8 cellular contexts compared by ENCODE assay signal in the genomic region with DNA sequence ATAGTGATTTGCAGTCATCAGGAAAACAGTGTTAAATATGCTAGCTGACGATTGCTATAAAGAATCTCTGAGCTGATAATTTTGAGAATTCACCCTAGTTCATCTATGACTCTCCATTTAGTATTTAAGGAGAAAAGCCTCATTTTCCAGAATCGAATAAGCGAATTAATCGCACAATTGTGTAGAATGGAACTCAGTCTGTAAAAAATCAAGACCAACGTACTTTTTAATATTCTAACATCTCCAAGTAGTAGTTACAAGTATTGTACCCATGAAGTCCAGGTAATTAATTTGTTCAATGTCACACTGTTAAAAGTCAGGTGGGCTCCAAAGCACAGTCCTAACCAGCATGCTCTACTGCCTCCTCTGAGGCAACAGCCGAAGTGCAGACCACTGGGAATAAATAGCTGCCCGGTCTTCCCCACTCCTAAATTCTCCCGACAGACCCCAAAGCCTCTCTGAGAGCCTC. TPM values are rescaled to one million over a fixed set of nuclear protein-coding genes. Genes with fewer than 3 reads are reported as not detected.
DNase-seq lines count a peak whose midpoint lies in the region; ATAC-seq, FAIRE-seq and TF ChIP-seq lines count a peak whose summit lies in the region.

No MANE protein-coding gene starts in this region.

- H3K4me3 ChIP-seq in kidney (ENCODE audit: low read length in 2 of 2) (peak overlapping the region; percentile 80 to 82), tibial nerve (peak overlapping the region; percentile 61 to 70 (median 68))

- H3K27me3 ChIP-seq in tibial nerve = no peaks in the 10 kb centered on the region

- H3K4me1 Mint-ChIP-seq in activated CD4-positive, alpha-beta memory T cell treated with anti-CD3 and anti-CD28 coated beads, Interleukin-2, amount 10 ng/mL, durations not matched to agents 7 days and 5 days = peaks cover 31% of the 10 kb centered on the region

- in situ Hi-C loops in G401 (cut with HindIII; ENCODE audit: low sequenced_read_pairs) = no loop called here

- H3K27ac Mint-ChIP-seq in activated CD4-positive, alpha-beta memory T cell treated with anti-CD3 and anti-CD28 coated beads, Interleukin-2, amount 10 ng/mL, durations not matched to agents 7 days and 5 days = peak overlapping the region; percentile 90

- H3K27me3 Mint-ChIP-seq in activated CD4-positive, alpha-beta memory T cell treated with anti-CD3 and anti-CD28 coated beads, Interleukin-2, amount 10 ng/mL, durations not matched to agents 7 days and 5 days = no peaks in the 10 kb centered on the region

- intact Hi-C loops in kidney (cut with DNase I) = no loop called here

- WGBS in tibial nerve, 2 donors = 43 to 45% methylated on average over 8 of the region's 8 CpGs

- POLR2A ChIA-PET in activated CD4-positive, alpha-beta memory T cell treated with anti-CD3 and anti-CD28 coated beads, Interleukin-2, amount 10 ng/mL, durations not matched to agents 7 days and 5 days (lab: Charles Lee) = interaction anchor here (0.7 to 4.3 kb wide), 10 partner anchors 10 to 1081 kb away, joined by 3 to 32 read pairs (median 4); partner anchors contain the start of genes BPGM, CYREN, TMEM140 and WDR91

- CTCF ChIA-PET in activated CD4-positive, alpha-beta memory T cell treated with anti-CD3 and anti-CD28 coated beads, Interleukin-2, amount 10 ng/mL, durations not matched to agents 7 days and 5 days (lab: Charles Lee) = interaction anchor here (0.6 to 4.6 kb wide), 29 partner anchors 10 to 475 kb away, joined by 3 to 58 read pairs (median 4); partner anchors contain the start of genes CYREN, TMEM140 and WDR91

- no peak for TF ChIP-seq POLR2A in tibial nerve (IDR thresholded peaks at IDR 0.05)

- no peak for DNase-seq in activated CD4-positive, alpha-beta memory T cell treated with anti-CD3 and anti-CD28 coated beads, Interleukin-2, amount 10 ng/mL, durations not matched to agents 7 days and 5 days
- DNase-seq in kidney (no peak), tibial nerve (ENCODE audit: low spot score in 2 of 2) (no peak), G401 (ENCODE audit: low spot score) (no peak), NCI-H1417 treated with DMSO at 0.1 percent for 48 hours (lab: John Stamatoyannopoulos, UW) (no peak)
- no peak for DNase-seq in stimulated activated CD4-positive, alpha-beta T cell treated with anti-CD3 and anti-CD28 coated beads, Interleukin-4, amount 100 ng/mL, for 24 hours

- peak overlapping the region; percentile 98 for H3K4me3 Mint-ChIP-seq in activated CD4-positive, alpha-beta memory T cell treated with anti-CD3 and anti-CD28 coated beads, Interleukin-2, amount 10 ng/mL, durations not matched to agents 7 days and 5 days

- no peaks in the 10 kb centered on the region for H3K9me3 ChIP-seq in kidney (ENCODE audit: control insufficient read depth in 1 of 2, low read length in 2 of 2)
- no peaks in the 10 kb centered on the region for H3K9me3 ChIP-seq in tibial nerve

- no peak for TF ChIP-seq EP300 in tibial nerve (IDR thresholded peaks at IDR 0.05)

- TF ChIP-seq CTCF in kidney (IDR thresholded peaks at IDR 0.05; ENCODE audit: borderline replicate concordance, extremely low read depth, insufficient read depth) (no peak), tibial nerve (IDR thresholded peaks at IDR 0.05) (no peak)

- H3K9me3 Mint-ChIP-seq in activated CD4-positive, alpha-beta memory T cell treated with anti-CD3 and anti-CD28 coated beads, Interleukin-2, amount 10 ng/mL, durations not matched to agents 7 days and 5 days = peaks cover 3% of the 10 kb centered on the region

- H3K9ac ChIP-seq in kidney (ENCODE audit: low read length in 2 of 2) = peak overlapping the region; percentile 57 to 93

- peak overlapping the region; percentile 91 to 97 for H3K27ac ChIP-seq in kidney (ENCODE audit: low read depth in 2 of 2, low read length in 2 of 2)
- H3K27ac ChIP-seq in tibial nerve = peak overlapping the region; percentile 87 to 96 (median 92)

- peak; percentile 50 for ATAC-seq in GM18868 (IDR thresholded peaks at IDR 0.05; ENCODE audit: unreplicated experiment)
- peak; percentile 42 for ATAC-seq in HG02870 (IDR thresholded peaks at IDR 0.05; ENCODE audit: unreplicated experiment)

- no peak for FAIRE-seq in kidney (lab: Jason Lieb, UNC)

- H3K36me3 ChIP-seq in kidney (ENCODE audit: control insufficient read depth in 1 of 2, insufficient read depth in 2 of 2, low read length in 2 of 2) = no peaks in the 10 kb centered on the region
- H3K36me3 ChIP-seq in tibial nerve = peaks cover 0 to 4% (median 0%) of the 10 kb centered on the region in 3 donors

- peaks cover 14% of the 10 kb centered on the region for H3K36me3 Mint-ChIP-seq in activated CD4-positive, alpha-beta memory T cell treated with anti-CD3 and anti-CD28 coated beads, Interleukin-2, amount 10 ng/mL, durations not matched to agents 7 days and 5 days (ENCODE audit: low read depth)

- H3K4me1 ChIP-seq in kidney (ENCODE audit: control insufficient read depth in 1 of 2, insufficient read depth in 1 of 2, low read depth in 1 of 2, low read length in 2 of 2) = peaks cover 0 to 5% of the 10 kb centered on the region in 2 donors
- H3K4me1 ChIP-seq in tibial nerve = peaks cover 0 to 22% (median 12%) of the 10 kb centered on the region in 4 donors

RNA-seq across cellular contexts. Expression of gene AGBL3, which starts 0.4 kb away (rescaled TPM):
- 1 to 10 TPM; 2.8 to 3.4 TPM for total RNA-seq in activated CD4-positive, alpha-beta memory T cell treated with anti-CD3 and anti-CD28 coated beads, Interleukin-2, amount 10 ng/mL, durations not matched to agents 7 days and 5 days
- total RNA-seq in kidney (7.6 TPM), tibial nerve (1 to 10 TPM; 1.3 to 3.1 (median 1.9) TPM)
- polyA plus RNA-seq in kidney (ENCODE audit: insufficient read depth, low read depth, low replicate concordance) = 2.1 TPM
- 0.25 and 0.27 TPM in 2 replicates for total RNA-seq in G401 (2014; rRNA removed; shearing (Covaris generic))
